1 cellular context compared by ENCODE assay signal in genomic region chr19:45467456-45468158, GRCh38.
A peak's percentile ranks its signal among the peaks of the same experiment; 100 is the strongest.
TF ChIP-seq lines count a peak whose summit lies in the region.

FOSB (plus strand) TSS chr19:45467996; CDS start chr19:45468587, 591 bp downstream.

TF ChIP-seq in K562, 482 proteins besides CTCF, POLR2A, EP300 and RAD21 (continued from another document and continues in another):
- no peak for TF ChIP-seq E4F1 (CRISPR knock-in tag; IDR thresholded peaks at IDR 0.05; ENCODE audit: borderline replicate concordance)
- TF ChIP-seq MIER1 (IDR thresholded peaks at IDR 0.05; ENCODE audit: low read depth) = no peak
- no peak for TF ChIP-seq RFX7 (CRISPR knock-in tag; IDR thresholded peaks at IDR 0.05)
- no peak; the same call in 1 of the 2 replicates for TF ChIP-seq POLR2H (tag; IDR thresholded peaks at IDR 0.05; ENCODE audit: low read depth)
- no peak for TF ChIP-seq IRF9 (tag; IDR thresholded peaks at IDR 0.05)
- no peak for TF ChIP-seq BRCA1 (IDR thresholded peaks at IDR 0.05)
- TF ChIP-seq BRCA1 (CRISPR knock-in tag; IDR thresholded peaks at IDR 0.05) = no peak
- no peak for TF ChIP-seq MAFK (IDR thresholded peaks at IDR 0.05; ENCODE audit: low read length)
- no peak for TF ChIP-seq MTA2 (IDR thresholded peaks at IDR 0.05; ENCODE audit: low read depth)
- TF ChIP-seq ELF1 (tag; IDR thresholded peaks at IDR 0.05) = no peak
- TF ChIP-seq ZNF124 (CRISPR knock-in tag; IDR thresholded peaks at IDR 0.05) = no peak
- TF ChIP-seq CHD1 (IDR thresholded peaks at IDR 0.05; ENCODE audit: low read length) = no peak
- TF ChIP-seq CBX8 (IDR thresholded peaks at IDR 0.05; ENCODE audit: borderline replicate concordance, extremely low read depth, low read depth, low read length, poor library complexity, severe bottlenecking) = no peak
- TF ChIP-seq ZNF668 (CRISPR knock-in tag; IDR thresholded peaks at IDR 0.05) = no peak
- 0 out of 2 replicates have a peak, but pooled peaks have one; percentile 52 for TF ChIP-seq GABPB1 (CRISPR knock-in tag; IDR thresholded peaks at IDR 0.05)
- TF ChIP-seq PHTF2 (CRISPR knock-in tag; IDR thresholded peaks at IDR 0.05) = no peak
- no peak for TF ChIP-seq ZNF57 (CRISPR knock-in tag; IDR thresholded peaks at IDR 0.05)
- TF ChIP-seq FOXJ3 (CRISPR knock-in tag; IDR thresholded peaks at IDR 0.05) = peak; percentile 89
- TF ChIP-seq HCFC1 (IDR thresholded peaks at IDR 0.05; ENCODE audit: low read depth, low read length) = 0 out of 2 replicates have a peak, but pooled peaks have one; percentile 16
- peak; percentile 41; the same call in 1 of the 2 replicates for TF ChIP-seq TFAP4 (CRISPR knock-in tag; IDR thresholded peaks at IDR 0.05; ENCODE audit: borderline replicate concordance)
- no peak for TF ChIP-seq ATF4 (CRISPR knock-in tag; IDR thresholded peaks at IDR 0.05)
- no peak for TF ChIP-seq MECOM (CRISPR knock-in tag; IDR thresholded peaks at IDR 0.05)
- no peak for TF ChIP-seq CAMTA2 (CRISPR knock-in tag; conservative IDR thresholded peaks at IDR 0.05)
- no peak for TF ChIP-seq RAD51 (IDR thresholded peaks at IDR 0.05; ENCODE audit: borderline replicate concordance, low read depth)
- TF ChIP-seq SRSF1 (IDR thresholded peaks at IDR 0.05; ENCODE audit: low read depth, low read length) = no peak
- TF ChIP-seq TAF15 (IDR thresholded peaks at IDR 0.05; ENCODE audit: low read depth, low read length) = no peak
- TF ChIP-seq HDAC2 (IDR thresholded peaks at IDR 0.05) = no peak
- TF ChIP-seq ELF4 (CRISPR knock-in tag; IDR thresholded peaks at IDR 0.05) = no peak
- no peak for TF ChIP-seq ZNF175 (CRISPR knock-in tag; IDR thresholded peaks at IDR 0.05; ENCODE audit: low read depth)
- no peak; the same call in 1 of the 2 replicates for TF ChIP-seq DPF2 (IDR thresholded peaks at IDR 0.05)
- TF ChIP-seq ATF6 (CRISPR knock-in tag; IDR thresholded peaks at IDR 0.05) = no peak
- TF ChIP-seq ZNF76 (CRISPR knock-in tag; IDR thresholded peaks at IDR 0.05; ENCODE audit: borderline replicate concordance) = no peak
- TF ChIP-seq HNRNPL (IDR thresholded peaks at IDR 0.05; ENCODE audit: low read depth, low read length) = no peak
- no peak for TF ChIP-seq ZFP1 (CRISPR knock-in tag; IDR thresholded peaks at IDR 0.05)
- no peak for TF ChIP-seq TCF7L2 (IDR thresholded peaks at IDR 0.05; ENCODE audit: low read depth, low read length)
- no peak for TF ChIP-seq KLF16 (IDR thresholded peaks at IDR 0.05)
- no peak for TF ChIP-seq HSF4 (CRISPR knock-in tag; IDR thresholded peaks at IDR 0.05; ENCODE audit: borderline replicate concordance)
- no peak for TF ChIP-seq MEF2D (tag; conservative IDR thresholded peaks at IDR 0.05; ENCODE audit: low read depth)
- no peak for TF ChIP-seq MTA1 (IDR thresholded peaks at IDR 0.05; ENCODE audit: borderline replicate concordance)
- TF ChIP-seq CHD2 (IDR thresholded peaks at IDR 0.05; ENCODE audit: low read depth, low read length) = 0 out of 2 replicates have a peak, but pooled peaks have one; percentile 5
- no peak for TF ChIP-seq IRF2 (CRISPR knock-in tag; IDR thresholded peaks at IDR 0.05)
- no peak for TF ChIP-seq ZNF41 (CRISPR knock-in tag; conservative IDR thresholded peaks at IDR 0.05)
- no peak for TF ChIP-seq CHD7 (IDR thresholded peaks at IDR 0.05; ENCODE audit: low read depth, low read length)
- no peak for TF ChIP-seq FOXK1 (CRISPR knock-in tag; IDR thresholded peaks at IDR 0.05; ENCODE audit: borderline replicate concordance)
- TF ChIP-seq ETV1 (tag; conservative IDR thresholded peaks at IDR 0.05; ENCODE audit: low read depth) = no peak
- TF ChIP-seq CEBPG (CRISPR knock-in tag; IDR thresholded peaks at IDR 0.05) = peak; percentile 62; the same call in 1 of the 2 replicates
- peak; percentile 94 to 95 for TF ChIP-seq CEBPG (tag; conservative IDR thresholded peaks at IDR 0.05 in 1 of 2, IDR thresholded peaks at IDR 0.05 in 1 of 2)
- TF ChIP-seq FUS (optimal IDR thresholded peaks at IDR 0.05; ENCODE audit: low read depth, low read length) = no peak
- TF ChIP-seq GABPB2 (CRISPR knock-in tag; conservative IDR thresholded peaks at IDR 0.05) = no peak
- TF ChIP-seq GTF2E2 (tag; IDR thresholded peaks at IDR 0.05) = no peak; the same call in 1 of the 2 replicates
- no peak for TF ChIP-seq MXD1 (CRISPR knock-in tag; IDR thresholded peaks at IDR 0.05; ENCODE audit: borderline replicate concordance, poor library complexity, severe bottlenecking)
